9 cellular contexts compared by ENCODE assay signal in genomic region chr19:55638864-55639359, GRCh38.
A peak's percentile ranks its signal among the peaks of the same experiment; 100 is the strongest.
DNase-seq lines count a peak whose midpoint lies in the region; ATAC-seq and TF ChIP-seq lines count a peak whose summit lies in the region.
"Had no signal": no experiment of that assay in that cellular context is flagged by ENCODE, and none has a peak within 500 bp of the region (broad histone marks: within the 10 kb centered on the region; RNA-seq: fewer than 3 reads in every experiment).

No MANE protein-coding gene starts in this region.

- peak; percentile 10 for TF ChIP-seq CTCF in GM20000 (IDR thresholded peaks at IDR 0.05; ENCODE audit: extremely low read depth, missing control alignments)
- TF ChIP-seq CTCF in brain microvascular endothelial cell (IDR thresholded peaks at IDR 0.05; ENCODE audit: low read depth, low read length, missing control alignments) = peak; percentile 72
- peak; percentile 28 for TF ChIP-seq CTCF in neutrophil (IDR thresholded peaks at IDR 0.05)

- no peaks in the 10 kb centered on the region for H4K20me1 ChIP-seq in BLaER1

- DNase-seq in GM20000 (ENCODE audit: low spot score) = no peak
- DNase-seq in SK-N-MC (ENCODE audit: low read depth, low spot score) = no peak
- DNase-seq in brain microvascular endothelial cell = no peak
- no peak for DNase-seq in HuH-7.5 (ENCODE audit: low spot score)

- H3K27ac ChIP-seq in BLaER1 (peak overlapping the region; percentile 92), SK-N-MC (peak overlapping the region; percentile 71), brain microvascular endothelial cell (no peak overlapping the region), neutrophil (no peak overlapping the region)

- H3K4me2 ChIP-seq in BLaER1 = peak overlapping the region; percentile 98

- no peaks in the 10 kb centered on the region for H3K9me3 ChIP-seq in BLaER1
- no peaks in the 10 kb centered on the region for H3K9me3 ChIP-seq in SK-N-MC (ENCODE audit: low read depth, low read length)
- no peaks in the 10 kb centered on the region for H3K9me3 ChIP-seq in neutrophil

- H3K4me1 ChIP-seq in BLaER1 = peaks cover 70% of the 10 kb centered on the region
- peaks cover 59 to 69% of the 10 kb centered on the region in 2 experiments for H3K4me1 ChIP-seq in neutrophil (ENCODE audit: control insufficient read depth in 1 of 2, insufficient read depth in 1 of 2, low read depth in 1 of 2, low read length in 1 of 2)

- no peaks in the 10 kb centered on the region; the same call in 1 of the 2 replicates for H3K27me3 ChIP-seq in BLaER1
- no peaks in the 10 kb centered on the region for H3K27me3 ChIP-seq in brain microvascular endothelial cell (replicated peaks)
- H3K27me3 ChIP-seq in neutrophil = peaks cover 36% of the 10 kb centered on the region

- H3K36me3 ChIP-seq in BLaER1 = peaks cover 7% of the 10 kb centered on the region
- H3K36me3 ChIP-seq in SK-N-MC (ENCODE audit: insufficient read depth, low read length) = no peaks in the 10 kb centered on the region
- H3K36me3 ChIP-seq in brain microvascular endothelial cell (replicated peaks) = no peaks in the 10 kb centered on the region
- peaks cover 7% of the 10 kb centered on the region for H3K36me3 ChIP-seq in neutrophil

- in situ Hi-C loops in brain microvascular endothelial cell (cut with HindIII; ENCODE audit: low pct_ligation_motif_present, low sequenced_read_pairs) = no loop called here

- ATAC-seq in HG03139 (IDR thresholded peaks at IDR 0.05; ENCODE audit: unreplicated experiment) (no peak), GM21619 (IDR thresholded peaks at IDR 0.05; ENCODE audit: unreplicated experiment) (no peak)

- no peak overlapping the region for H3K4me3 ChIP-seq in BLaER1
- H3K4me3 ChIP-seq in SK-N-MC = no peak overlapping the region
- H3K4me3 ChIP-seq in brain microvascular endothelial cell (ENCODE audit: low read depth, low read length) = no peak overlapping the region
- H3K4me3 ChIP-seq in neutrophil (ENCODE audit: low read depth in 1 of 2, low read length in 1 of 2) = no peak overlapping the region
- H3K4me3 ChIP-seq: lung had no signal

- peak overlapping the region; percentile 94; the same call in 1 of the 2 replicates for H3K9ac ChIP-seq in BLaER1
- H3K9ac ChIP-seq in SK-N-MC (ENCODE audit: insufficient read length) = no peak overlapping the region

Comparison
In these comparisons a context has a peak if more than half of its experiments do, and no peak if none do; other contexts are left out.
1. H3K27ac ChIP-seq: peak in BLaER1 (single experiment) and SK-N-MC (single experiment); none in brain microvascular endothelial cell (single experiment) and neutrophil (single experiment).
2. CTCF ChIP-seq: peak in every context shown above with its lines; median percentile 72 in brain microvascular endothelial cell; 28 in neutrophil; 10 in GM20000.